ENCODE assay signal across 30 cellular contexts in genomic region chr17:61587807-61588660, GRCh38. TPM values are rescaled to one million over a fixed set of nuclear protein-coding genes. Genes with fewer than 3 reads are reported as not detected.
DNase-seq lines count a peak whose midpoint lies in the region; ATAC-seq, FAIRE-seq and TF ChIP-seq lines count a peak whose summit lies in the region.
"Had no signal": no experiment of that assay in that cellular context is flagged by ENCODE, and none has a peak within 500 bp of the region (broad histone marks: within the 10 kb centered on the region; RNA-seq: fewer than 3 reads in every experiment).

No MANE protein-coding gene starts in this region.

- no peak overlapping the region for H2AK5ac ChIP-seq in IMR-90 (ENCODE audit: low read depth, low read length)

- intact Hi-C loops in IMR-90 (cut with micrococcal nuclease), result no loop called here

- H4K20me1 ChIP-seq in IMR-90 (ENCODE audit: insufficient read depth, low read length), result no peaks in the 10 kb centered on the region
- H4K20me1 ChIP-seq: BLaER1 had no signal

- H3K79me1 ChIP-seq in IMR-90 (ENCODE audit: low read depth in 1 of 2, low read length in 2 of 2), result no peaks in the 10 kb centered on the region

- no peaks in the 10 kb centered on the region for H3K9me1 ChIP-seq in IMR-90 (ENCODE audit: insufficient read depth, low read length)

- dilution Hi-C loops in IMR-90 (cut with HindIII; ENCODE audit: low sequenced_read_pairs, unreplicated experiment), result no loop called here

- WGBS in A549 (ENCODE audit: missing lambda C conversion rate), result 54% methylated on average over 4 of the region's 4 CpGs
- 83% methylated on average over 2 of the region's 4 CpGs; no CpG with 5 or more reads in 1 of the 2 experiments for whole genome bisulfite sequencing in IMR-90 (ENCODE audit: extremely low coverage in 2 of 2, insufficient read length in 1 of 2), 2 experiments

- CTCF ChIA-PET in A549 (lab: Yijun Ruan, JAX) (interaction anchor here (0.8 to 11.5 kb wide), 8 partner anchors 9 to 249 kb away, joined by 3 to 138 read pairs (median 6); no protein-coding TSS in a partner anchor), IMR-90 (lab: Yijun Ruan, JAX) (interaction anchor here (1.0 kb wide), 1 partner anchor 14 kb away, joined by 3 read pairs; no protein-coding TSS in a partner anchor)
- CTCF ChIA-PET in activated CD4-positive, alpha-beta memory T cell treated with anti-CD3 and anti-CD28 coated beads, Interleukin-2, amount 10 ng/mL, durations not matched to agents 7 days and 5 days (lab: Charles Lee), result no interaction called here

- H3K9me3 ChIP-seq in A549, result no peaks in the 10 kb centered on the region
- no peaks in the 10 kb centered on the region for H3K9me3 ChIP-seq in IMR-90 (ENCODE audit: control insufficient read depth, insufficient read depth, low read length)
- H3K9me3 ChIP-seq: SJCRH30 had no signal

- no peak overlapping the region for H4K8ac ChIP-seq in IMR-90 (ENCODE audit: low read depth in 2 of 2, low read length in 2 of 2)

- H4K91ac ChIP-seq in IMR-90 (ENCODE audit: insufficient read depth, low read depth, low read length), result no peak overlapping the region

- no peak overlapping the region for H2BK120ac ChIP-seq in IMR-90 (ENCODE audit: low read depth, low read length)

- FAIRE-seq in A549 (lab: Jason Lieb, UNC), result peak; percentile 13
- FAIRE-seq: D721Med, G401.6, GM12891, GM19239 had no signal

- H3K4me2 ChIP-seq in A549 (no peak overlapping the region), IMR-90 (ENCODE audit: low read depth, low read length) (no peak overlapping the region)
- H3K4me2 ChIP-seq: BLaER1, PC-9 had no signal

- no peak overlapping the region for H3K9ac ChIP-seq in IMR-90 (ENCODE audit: low read depth, low read length)
- H3K9ac ChIP-seq: BLaER1 had no signal

- BruUV-seq in IMR-90 (replicated peaks; lab: Mats Ljungman, UMichigan), result no TSS peak

- H3K36me3 Mint-ChIP-seq in activated CD4-positive, alpha-beta memory T cell treated with anti-CD3 and anti-CD28 coated beads, Interleukin-2, amount 10 ng/mL, durations not matched to agents 7 days and 5 days (ENCODE audit: low read depth), result no peaks in the 10 kb centered on the region
- H3K36me3 Mint-ChIP-seq in progenitor cell of endocrine pancreas (ENCODE audit: insufficient read depth), result no peaks in the 10 kb centered on the region
- H3K36me3 Mint-ChIP-seq: IgD-negative memory B cell had no signal

- TF ChIP-seq RAD21 in A549 (conservative IDR thresholded peaks at IDR 0.05 in 1 of 2, IDR thresholded peaks at IDR 0.05 in 1 of 2), result no peak
- no peak for TF ChIP-seq RAD21 in IMR-90 (IDR thresholded peaks at IDR 0.05; ENCODE audit: low read length)

- POLR2A ChIA-PET in A549 (lab: Yijun Ruan, JAX) (interaction anchor here (0.5 kb wide), 1 partner anchor 865 kb away, joined by 4 read pairs; no protein-coding TSS in a partner anchor), IMR-90 (lab: Charles Lee; ENCODE audit: unreplicated experiment) (no interaction called here)
- POLR2A ChIA-PET in activated CD4-positive, alpha-beta memory T cell treated with anti-CD3 and anti-CD28 coated beads, Interleukin-2, amount 10 ng/mL, durations not matched to agents 7 days and 5 days (lab: Charles Lee), result interaction anchor here (1.2 kb wide), 1 partner anchor 12 kb away, joined by 4 read pairs; no protein-coding TSS in a partner anchor

- no peaks in the 10 kb centered on the region for H3K36me3 ChIP-seq in IMR-90 (ENCODE audit: control insufficient read depth, insufficient read depth, low read length)
- H3K36me3 ChIP-seq: BLaER1, SJCRH30 had no signal

- H3K27ac Mint-ChIP-seq in activated CD4-positive, alpha-beta memory T cell treated with anti-CD3 and anti-CD28 coated beads, Interleukin-2, amount 10 ng/mL, durations not matched to agents 7 days and 5 days, result no peak overlapping the region
- no peak overlapping the region for H3K27ac Mint-ChIP-seq in progenitor cell of endocrine pancreas
- H3K27ac Mint-ChIP-seq: CD4-positive, alpha-beta T cell; IgD-negative memory B cell; T-helper 17 cell had no signal

- H2AFZ ChIP-seq in IMR-90 (replicated peaks; ENCODE audit: low read length, poor library complexity), result no peak overlapping the region
- H2AFZ ChIP-seq: PC-9 had no signal

- no peak overlapping the region for H3K23ac ChIP-seq in IMR-90 (ENCODE audit: low read depth, low read length)

- no peak overlapping the region for H3K14ac ChIP-seq in IMR-90 (replicated peaks; ENCODE audit: low read depth, low read length)

- no peak overlapping the region for H3K4ac ChIP-seq in IMR-90 (ENCODE audit: low read depth, low read length)

- H3K4me1 Mint-ChIP-seq in activated CD4-positive, alpha-beta memory T cell treated with anti-CD3 and anti-CD28 coated beads, Interleukin-2, amount 10 ng/mL, durations not matched to agents 7 days and 5 days, result no peaks in the 10 kb centered on the region
- peaks cover 3% of the 10 kb centered on the region for H3K4me1 Mint-ChIP-seq in progenitor cell of endocrine pancreas (ENCODE audit: low read depth)
- H3K4me1 Mint-ChIP-seq: T-helper 17 cell had no signal

- ATAC-seq in A549 (no peak), IMR-90 (ENCODE audit: low read depth) (no peak)
- ATAC-seq: Right ventricle myocardium inferior, SK-N-SH treated with all-trans-retinoic acid at 6 μM for 48 hours, T-helper 17 cell had no signal

- H3K56ac ChIP-seq in IMR-90 (ENCODE audit: extremely low read depth, insufficient read depth, low read length), result no peak overlapping the region

- H3K4me3 ChIP-seq in A549, result no peak overlapping the region
- no peak overlapping the region for H3K4me3 ChIP-seq in IMR-90 (ENCODE audit: insufficient read depth, low read depth, low read length)
- H3K4me3 ChIP-seq: BLaER1, PC-9, SJCRH30 had no signal

- H3K4me3 Mint-ChIP-seq in activated CD4-positive, alpha-beta memory T cell treated with anti-CD3 and anti-CD28 coated beads, Interleukin-2, amount 10 ng/mL, durations not matched to agents 7 days and 5 days, result no peak overlapping the region
- no peak overlapping the region for H3K4me3 Mint-ChIP-seq in progenitor cell of endocrine pancreas (ENCODE audit: low read depth)
- H3K4me3 Mint-ChIP-seq: CD4-positive, alpha-beta T cell; IgD-negative memory B cell; T-helper 17 cell had no signal

- in situ Hi-C loops in IMR-90 (cut with MboI; ENCODE audit: low sequenced_read_pairs), result no loop called here

- no peak overlapping the region for H2AK9ac ChIP-seq in IMR-90 (replicated peaks; ENCODE audit: low read depth, low read length, poor library complexity)

- H2BK20ac ChIP-seq in IMR-90 (ENCODE audit: low read depth, low read length), result no peak overlapping the region

- no peak overlapping the region for H2BK5ac ChIP-seq in IMR-90 (ENCODE audit: low read depth, low read length, poor library complexity, severe bottlenecking)

- DNase-seq in A549 (ENCODE audit: low read depth in 1 of 2, low spot score in 1 of 2) (no peak), IMR-90 (no peak), NCI-H446 treated with DMSO at 0.1 percent for 48 hours (lab: John Stamatoyannopoulos, UW) (peak; percentile 78), germinal center (ENCODE audit: low spot score) (peak; percentile 13), progenitor cell of endocrine pancreas (ENCODE audit: low spot score, unreplicated experiment) (no peak), GM20000 (ENCODE audit: low spot score) (no peak)
- DNase-seq in activated CD4-positive, alpha-beta memory T cell treated with anti-CD3 and anti-CD28 coated beads, Interleukin-2, amount 10 ng/mL, durations not matched to agents 7 days and 5 days, result no peak
- DNase-seq: CD4-positive, alpha-beta T cell; NCI-H1092 treated with DMSO at 0.1 percent for 48 hours; NCI-H1436 treated with DMSO at 0.1 percent for 48 hours; NCI-H2029; NCI-H2227 treated with DMSO at 0.1 percent for 48 hours; NCI-H524; NCI-H774; NK-92 treated with Interleukin-12 subunit alpha and Interleukin-12 subunit beta, amount 100 ng/mL, for 24 hours; PC-9; SJCRH30; T-helper 17 cell had no signal

- H3K4me1 ChIP-seq in A549 (peaks cover 1% of the 10 kb centered on the region; the same call in 2 of the 3 replicates), IMR-90 (ENCODE audit: control insufficient read depth, insufficient read depth, low read length) (no peaks in the 10 kb centered on the region)
- H3K4me1 ChIP-seq: BLaER1, SJCRH30 had no signal

- no peak for TF ChIP-seq EP300 in A549 (IDR thresholded peaks at IDR 0.05)

- TF ChIP-seq CTCF in A549 (IDR thresholded peaks at IDR 0.05), result no peak
- TF ChIP-seq CTCF in IMR-90 (conservative IDR thresholded peaks at IDR 0.05; ENCODE audit: low read depth, low read length), result no peak
- no peak for TF ChIP-seq CTCF in progenitor cell of endocrine pancreas (IDR thresholded peaks at IDR 0.05; ENCODE audit: unreplicated experiment)
- no peak for TF ChIP-seq CTCF in GM20000 (IDR thresholded peaks at IDR 0.05; ENCODE audit: extremely low read depth, missing control alignments)

- no peak overlapping the region for H2BK15ac ChIP-seq in IMR-90 (ENCODE audit: low read depth, low read length)

- no peak overlapping the region for H4K5ac ChIP-seq in IMR-90 (ENCODE audit: low read depth, low read length)

- H3K27ac ChIP-seq in A549 (no peak overlapping the region), IMR-90 (ENCODE audit: insufficient read depth, low read length) (no peak overlapping the region)
- H3K27ac ChIP-seq: BLaER1, PC-9, SJCRH30 had no signal

- H3K9me3 Mint-ChIP-seq in activated CD4-positive, alpha-beta memory T cell treated with anti-CD3 and anti-CD28 coated beads, Interleukin-2, amount 10 ng/mL, durations not matched to agents 7 days and 5 days, result no peaks in the 10 kb centered on the region
- H3K9me3 Mint-ChIP-seq in progenitor cell of endocrine pancreas (ENCODE audit: low read depth), result no peaks in the 10 kb centered on the region
- H3K9me3 Mint-ChIP-seq: CD4-positive, alpha-beta T cell; IgD-negative memory B cell had no signal

- peaks cover 17% of the 10 kb centered on the region for H3K27me3 ChIP-seq in IMR-90 (ENCODE audit: control insufficient read depth, insufficient read depth, low read length)
- H3K27me3 ChIP-seq: BLaER1, SJCRH30 had no signal

- TF ChIP-seq POLR2A in A549 (IDR thresholded peaks at IDR 0.05; ENCODE audit: low read length) (no peak), IMR-90 (IDR thresholded peaks at IDR 0.05; ENCODE audit: low read depth, low read length) (no peak)

- no peak overlapping the region for H3K18ac ChIP-seq in IMR-90 (ENCODE audit: low read depth, low read length)

- peaks cover 21% of the 10 kb centered on the region for H3K27me3 Mint-ChIP-seq in activated CD4-positive, alpha-beta memory T cell treated with anti-CD3 and anti-CD28 coated beads, Interleukin-2, amount 10 ng/mL, durations not matched to agents 7 days and 5 days
- H3K27me3 Mint-ChIP-seq in progenitor cell of endocrine pancreas, result peaks cover 3% of the 10 kb centered on the region
- H3K27me3 Mint-ChIP-seq: IgD-negative memory B cell, T-helper 17 cell had no signal

RNA-seq across cellular contexts. Expression of gene NACA2, which starts 3.0 kb away (rescaled TPM):
- polyA plus RNA-seq in A549 (2011; rRNA removed) (0.34 and 0.86 TPM in 2 replicates), A549 (2017; fragmentation: RNase III; extraction: RNeasy Plus Mini Kit Qiagen cat#74134 plus additional on column Dnase treatment) (0.39 to 0.70 TPM (median 0.40 TPM) in 3 replicates), IMR-90 (2012; rRNA removed) (not detected in 2 replicates)
- not detected in 2 replicates for polyA plus RNA-seq in A549 (2012; cell fraction: cytosol; rRNA removed)
- polyA plus RNA-seq in A549 (2012; cell fraction: nucleus; rRNA removed), result not detected in 2 replicates
- not detected in 2 replicates for polyA minus RNA-seq in A549 (2011; rRNA and poly(A)+ RNA removed)
- total RNA-seq in IMR-90 (2012; rRNA removed) (not detected in 2 replicates), progenitor cell of endocrine pancreas (not detected in 2 replicates)
- not detected in 2 replicates for polyA plus RNA-seq in IMR-90 (2012; cell fraction: cytosol; rRNA removed)
- polyA plus RNA-seq in IMR-90 (2012; cell fraction: nucleus; rRNA removed; ENCODE audit: low replicate concordance), result not detected in 2 replicates
- total RNA-seq in activated CD4-positive, alpha-beta memory T cell treated with anti-CD3 and anti-CD28 coated beads, Interleukin-2, amount 10 ng/mL, durations not matched to agents 7 days and 5 days, result not detected
- total RNA-seq: A172; CD4-positive, alpha-beta T cell; Daoy; H4; PC-9; Right ventricle myocardium inferior; RPMI7951; SJCRH30; T-helper 17 cell had no signal
- polyA plus RNA-seq: IgD-negative memory B cell had no signal

Comparison
In these comparisons a context has a peak if more than half of its experiments do, and no peak if none do; other contexts are left out.
1. DNase-seq: peak in NCI-H446 treated with DMSO at 0.1 percent for 48 hours (single experiment) and germinal center (single experiment); none in A549 (0 of 2), IMR-90 (single experiment), activated CD4-positive, alpha-beta memory T cell treated with anti-CD3 and anti-CD28 coated beads, Interleukin-2, amount 10 ng/mL, durations not matched to agents 7 days and 5 days (single experiment), progenitor cell of endocrine pancreas (single experiment) and GM20000 (single experiment).